8 cellular contexts compared by ENCODE assay signal in the genomic region with DNA sequence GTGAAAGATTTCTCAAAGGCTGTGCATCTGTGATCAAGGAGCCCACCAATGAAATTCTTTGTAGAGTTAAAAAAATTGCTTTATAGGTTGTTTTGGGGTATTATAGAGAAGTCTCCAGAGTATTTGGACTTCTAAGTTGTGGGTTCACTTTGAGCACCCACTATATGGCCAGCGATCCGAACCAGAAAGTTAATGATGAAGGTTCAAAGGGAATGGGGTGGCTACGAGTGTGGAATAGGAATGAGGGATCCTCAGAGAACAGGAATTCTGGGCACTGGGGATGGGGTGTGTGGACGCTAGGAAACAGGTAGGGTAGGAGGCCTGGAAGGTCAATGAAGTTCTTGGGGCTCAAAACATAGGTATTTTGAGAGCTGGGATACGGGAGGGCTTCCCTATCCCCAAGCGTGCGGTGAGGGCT. TPM values are rescaled to one million over a fixed set of nuclear protein-coding genes. Genes with fewer than 3 reads are reported as not detected.
DNase-seq lines count a peak whose midpoint lies in the region; ATAC-seq and TF ChIP-seq lines count a peak whose summit lies in the region.

No MANE protein-coding gene starts in this region.

- no peak for ATAC-seq in SK-N-SH treated with all-trans-retinoic acid at 6 μM for 48 hours
- no peak for ATAC-seq in stimulated activated naive CD8-positive, alpha-beta T cell treated with anti-CD3 and anti-CD28 coated beads, Interleukin-15, amount 100 ng/mL, for 72 hours
- ATAC-seq in GM21447 (IDR thresholded peaks at IDR 0.05; ENCODE audit: unreplicated experiment), result no peak

- H3K4me1 ChIP-seq in SK-N-SH (ENCODE audit: control insufficient read depth in 1 of 2, insufficient read depth in 2 of 2, low read depth in 1 of 2, low read length in 1 of 2), result peaks cover 8 to 32% of the 10 kb centered on the region in 2 experiments; a peak in 3 of 4 replicates
- peaks cover 18% of the 10 kb centered on the region for H3K4me1 ChIP-seq in iPS-20b (ENCODE audit: insufficient read depth, low read length)

- peaks cover 24% of the 10 kb centered on the region for H3K4me1 Mint-ChIP-seq in activated T-helper 1 cell treated with anti-CD3 and anti-CD28 coated beads, Interleukin-12 subunit alpha, Interleukin-12 subunit beta, Interleukin-2, Interleukin-4 antibody, amounts not matched to agents 30 ng/mL and 10 ng/mL and 1 ng/mL, durations not matched to agents 14 hours and 24 hours and 36 hours (ENCODE audit: low read depth)
- peaks cover 52% of the 10 kb centered on the region for H3K4me1 Mint-ChIP-seq in stimulated activated naive CD8-positive, alpha-beta T cell treated with anti-CD3 and anti-CD28 coated beads, Interleukin-15, amount 100 ng/mL, for 72 hours

- H4K20me1 ChIP-seq in SK-N-SH (ENCODE audit: insufficient read depth), result peaks cover 47% of the 10 kb centered on the region

- peaks cover 10% of the 10 kb centered on the region for H3K36me3 Mint-ChIP-seq in activated T-helper 1 cell treated with anti-CD3 and anti-CD28 coated beads, Interleukin-12 subunit alpha, Interleukin-12 subunit beta, Interleukin-2, Interleukin-4 antibody, amounts not matched to agents 30 ng/mL and 10 ng/mL and 1 ng/mL, durations not matched to agents 14 hours and 24 hours and 36 hours (ENCODE audit: low read depth)

- peaks cover 44% of the 10 kb centered on the region for H3K79me2 ChIP-seq in SK-N-SH (ENCODE audit: insufficient read depth)

- H3K9me3 ChIP-seq in SK-N-SH, result no peaks in the 10 kb centered on the region
- H3K9me3 ChIP-seq in iPS-20b (ENCODE audit: insufficient read depth, low read depth, low read length), result no peaks in the 10 kb centered on the region

- POLR2A ChIA-PET in SK-N-SH (lab: Yijun Ruan, JAX), result interaction anchor here (0.7 kb wide), 1 partner anchor 22 kb away, joined by 4 read pairs; no protein-coding TSS in a partner anchor

- TF ChIP-seq CTCF in SK-N-SH (IDR thresholded peaks at IDR 0.05), result no peak

- DNase-seq in SK-N-SH, result no peak
- DNase-seq in activated T-helper 1 cell treated with anti-CD3 and anti-CD28 coated beads, Interleukin-12 subunit alpha, Interleukin-12 subunit beta, Interleukin-2, Interleukin-4 antibody, amounts not matched to agents 30 ng/mL and 10 ng/mL and 1 ng/mL, durations not matched to agents 14 hours and 24 hours and 36 hours (ENCODE audit: low spot score), result no peak
- peak in 1 of 2 donors; percentile 20 for DNase-seq in stimulated activated naive CD8-positive, alpha-beta T cell treated with anti-CD3 and anti-CD28 coated beads, Interleukin-15, amount 100 ng/mL, for 72 hours
- DNase-seq in hypothalamus (lab: John Stamatoyannopoulos, UW), result no peak
- no peak for DNase-seq in activated gamma-delta T cell treated with Interleukin-2 at 50 U/mL for 16 hours

- H3K27ac Mint-ChIP-seq in activated T-helper 1 cell treated with anti-CD3 and anti-CD28 coated beads, Interleukin-12 subunit alpha, Interleukin-12 subunit beta, Interleukin-2, Interleukin-4 antibody, amounts not matched to agents 30 ng/mL and 10 ng/mL and 1 ng/mL, durations not matched to agents 14 hours and 24 hours and 36 hours, result peak overlapping the region; percentile 96
- H3K27ac Mint-ChIP-seq in stimulated activated naive CD8-positive, alpha-beta T cell treated with anti-CD3 and anti-CD28 coated beads, Interleukin-15, amount 100 ng/mL, for 72 hours, result peak overlapping the region; percentile 90 to 97

- no peak for TF ChIP-seq EP300 in SK-N-SH (IDR thresholded peaks at IDR 0.05; ENCODE audit: borderline replicate concordance in 1 of 2, low read depth in 1 of 2, low read length in 1 of 2)

- H3K4me3 Mint-ChIP-seq in activated T-helper 1 cell treated with anti-CD3 and anti-CD28 coated beads, Interleukin-12 subunit alpha, Interleukin-12 subunit beta, Interleukin-2, Interleukin-4 antibody, amounts not matched to agents 30 ng/mL and 10 ng/mL and 1 ng/mL, durations not matched to agents 14 hours and 24 hours and 36 hours, result peak overlapping the region; percentile 96
- H3K4me3 Mint-ChIP-seq in stimulated activated naive CD8-positive, alpha-beta T cell treated with anti-CD3 and anti-CD28 coated beads, Interleukin-15, amount 100 ng/mL, for 72 hours, result peak overlapping the region; percentile 93 to 96

- H3K27ac ChIP-seq in SK-N-SH (ENCODE audit: low read depth in 2 of 2, low read length in 1 of 2), result no peak overlapping the region; a peak in 1 of 4 replicates
- no peak overlapping the region for H3K27ac ChIP-seq in iPS-20b (ENCODE audit: low read length)

- H3K4me2 ChIP-seq in SK-N-SH, result peak overlapping the region; percentile 95

- H3K36me3 ChIP-seq in SK-N-SH (replicated peaks in 1 of 2; ENCODE audit: control insufficient read depth in 1 of 2, insufficient read depth in 2 of 2, low read length in 1 of 2) (peaks cover 0 to 4% of the 10 kb centered on the region in 2 experiments), iPS-20b (ENCODE audit: insufficient read depth, low read depth, low read length) (no peaks in the 10 kb centered on the region)

- intact Hi-C loops in activated T-helper 1 cell treated with anti-CD3 and anti-CD28 coated beads, Interleukin-12 subunit alpha, Interleukin-12 subunit beta, Interleukin-2, Interleukin-4 antibody, amounts not matched to agents 30 ng/mL and 10 ng/mL and 1 ng/mL, durations not matched to agents 14 hours and 24 hours and 36 hours (cut with micrococcal nuclease), result loop anchor here (1.0 to 10.0 kb wide), 9 partner anchors 12 to 1360 kb away; partner anchors contain the start of genes ARRDC1, CAMSAP1, RABL6 and SNAPC4

- no peak overlapping the region for H2AFZ ChIP-seq in SK-N-SH (ENCODE audit: low read depth)

- H3K27me3 ChIP-seq in SK-N-SH (ENCODE audit: insufficient read depth), result no peaks in the 10 kb centered on the region
- H3K27me3 ChIP-seq in iPS-20b (ENCODE audit: insufficient read depth, low read length), result peaks cover 10% of the 10 kb centered on the region; the same call in 1 of the 2 replicates

- no peaks in the 10 kb centered on the region for H3K27me3 Mint-ChIP-seq in activated T-helper 1 cell treated with anti-CD3 and anti-CD28 coated beads, Interleukin-12 subunit alpha, Interleukin-12 subunit beta, Interleukin-2, Interleukin-4 antibody, amounts not matched to agents 30 ng/mL and 10 ng/mL and 1 ng/mL, durations not matched to agents 14 hours and 24 hours and 36 hours (ENCODE audit: insufficient read depth)
- no peaks in the 10 kb centered on the region for H3K27me3 Mint-ChIP-seq in stimulated activated naive CD8-positive, alpha-beta T cell treated with anti-CD3 and anti-CD28 coated beads, Interleukin-15, amount 100 ng/mL, for 72 hours

- H3K4me3 ChIP-seq in SK-N-SH (ENCODE audit: low read depth in 2 of 2, low read length in 1 of 2), result peak overlapping the region; percentile 70 to 86
- H3K4me3 ChIP-seq in iPS-20b (ENCODE audit: low read length), result peak overlapping the region; percentile 94

- no peak for TF ChIP-seq RAD21 in SK-N-SH (IDR thresholded peaks at IDR 0.05; ENCODE audit: low read length)

- peaks cover 4% of the 10 kb centered on the region for H3F3A ChIP-seq in SK-N-SH (replicated peaks; ENCODE audit: insufficient read depth)

- CTCF ChIA-PET in SK-N-SH (lab: Yijun Ruan, JAX), result interaction anchor here (1.4 kb wide), 2 partner anchors 39 to 74 kb away, joined by 3 to 7 read pairs; no protein-coding TSS in a partner anchor

- H3K9me3 Mint-ChIP-seq in activated T-helper 1 cell treated with anti-CD3 and anti-CD28 coated beads, Interleukin-12 subunit alpha, Interleukin-12 subunit beta, Interleukin-2, Interleukin-4 antibody, amounts not matched to agents 30 ng/mL and 10 ng/mL and 1 ng/mL, durations not matched to agents 14 hours and 24 hours and 36 hours, result no peaks in the 10 kb centered on the region
- H3K9me3 Mint-ChIP-seq in stimulated activated naive CD8-positive, alpha-beta T cell treated with anti-CD3 and anti-CD28 coated beads, Interleukin-15, amount 100 ng/mL, for 72 hours, result no peaks in the 10 kb centered on the region

- H3K9ac ChIP-seq in SK-N-SH (peak overlapping the region; percentile 65), iPS-20b (ENCODE audit: low read depth, low read length) (peak overlapping the region; percentile 83)

- H3K9me2 ChIP-seq in SK-N-SH, result no peaks in the 10 kb centered on the region

- WGBS in SK-N-SH (ENCODE audit: low lambda C conversion rate), result 15% methylated on average over 7 of the region's 7 CpGs

TF ChIP-seq in SK-N-SH, 30 proteins besides CTCF, POLR2A, EP300 and RAD21 (continues in another document):
- no peak for TF ChIP-seq RXRA (IDR thresholded peaks at IDR 0.05; ENCODE audit: borderline replicate concordance, low read depth)

TF ChIP-seq in SK-N-SH treated with all-trans-retinoic acid at 6 μM for 48 hours, 23 proteins besides CTCF, POLR2A, EP300 and RAD21 (continues in another document):
- no peak for TF ChIP-seq OSR1 (CRISPR knock-in tag; IDR thresholded peaks at IDR 0.05)
- TF ChIP-seq GLIS3 (CRISPR knock-in tag; IDR thresholded peaks at IDR 0.05), result no peak

RNA-seq across cellular contexts. Expression of gene QSOX2, which starts 0.8 kb away (rescaled TPM):
- polyA plus RNA-seq in SK-N-SH (2012; rRNA removed), result 25.5 and 26.6 TPM in 2 replicates
- 20.2 and 23.7 TPM in 2 replicates for polyA plus RNA-seq in SK-N-SH (2012; cell fraction: cytosol; rRNA removed)
- polyA plus RNA-seq in SK-N-SH (2012; cell fraction: nucleus; rRNA removed), result 31.2 and 37.5 TPM in 2 replicates
- 27.9 and 28.6 TPM in 2 replicates for total RNA-seq in activated T-helper 1 cell treated with anti-CD3 and anti-CD28 coated beads, Interleukin-12 subunit alpha, Interleukin-12 subunit beta, Interleukin-2, Interleukin-4 antibody, amounts not matched to agents 30 ng/mL and 10 ng/mL and 1 ng/mL, durations not matched to agents 14 hours and 24 hours and 36 hours

RNA-seq across cellular contexts. Expression of gene LHX3, which starts 39.9 kb away (rescaled TPM):
- polyA plus RNA-seq in SK-N-SH (2012; rRNA removed), result not detected in 2 replicates
- polyA plus RNA-seq in SK-N-SH (2012; cell fraction: cytosol; rRNA removed), result not detected in 2 replicates
- 0.02 and 0.04 TPM in 2 replicates for polyA plus RNA-seq in SK-N-SH (2012; cell fraction: nucleus; rRNA removed)
- total RNA-seq in activated T-helper 1 cell treated with anti-CD3 and anti-CD28 coated beads, Interleukin-12 subunit alpha, Interleukin-12 subunit beta, Interleukin-2, Interleukin-4 antibody, amounts not matched to agents 30 ng/mL and 10 ng/mL and 1 ng/mL, durations not matched to agents 14 hours and 24 hours and 36 hours, result not detected in 2 replicates

RNA-seq across cellular contexts. Expression of gene CCDC187, which starts 59.1 kb away (rescaled TPM):
- polyA plus RNA-seq in SK-N-SH (2012; rRNA removed), result not detected in 2 replicates
- not detected in 2 replicates for polyA plus RNA-seq in SK-N-SH (2012; cell fraction: cytosol; rRNA removed)
- 0.02 TPM in 1 of 2 replicates, not detected in the other for polyA plus RNA-seq in SK-N-SH (2012; cell fraction: nucleus; rRNA removed)
- total RNA-seq in activated T-helper 1 cell treated with anti-CD3 and anti-CD28 coated beads, Interleukin-12 subunit alpha, Interleukin-12 subunit beta, Interleukin-2, Interleukin-4 antibody, amounts not matched to agents 30 ng/mL and 10 ng/mL and 1 ng/mL, durations not matched to agents 14 hours and 24 hours and 36 hours, result not detected in 2 replicates
